ENCODE assay signal across 1 cellular context in the genomic region with DNA sequence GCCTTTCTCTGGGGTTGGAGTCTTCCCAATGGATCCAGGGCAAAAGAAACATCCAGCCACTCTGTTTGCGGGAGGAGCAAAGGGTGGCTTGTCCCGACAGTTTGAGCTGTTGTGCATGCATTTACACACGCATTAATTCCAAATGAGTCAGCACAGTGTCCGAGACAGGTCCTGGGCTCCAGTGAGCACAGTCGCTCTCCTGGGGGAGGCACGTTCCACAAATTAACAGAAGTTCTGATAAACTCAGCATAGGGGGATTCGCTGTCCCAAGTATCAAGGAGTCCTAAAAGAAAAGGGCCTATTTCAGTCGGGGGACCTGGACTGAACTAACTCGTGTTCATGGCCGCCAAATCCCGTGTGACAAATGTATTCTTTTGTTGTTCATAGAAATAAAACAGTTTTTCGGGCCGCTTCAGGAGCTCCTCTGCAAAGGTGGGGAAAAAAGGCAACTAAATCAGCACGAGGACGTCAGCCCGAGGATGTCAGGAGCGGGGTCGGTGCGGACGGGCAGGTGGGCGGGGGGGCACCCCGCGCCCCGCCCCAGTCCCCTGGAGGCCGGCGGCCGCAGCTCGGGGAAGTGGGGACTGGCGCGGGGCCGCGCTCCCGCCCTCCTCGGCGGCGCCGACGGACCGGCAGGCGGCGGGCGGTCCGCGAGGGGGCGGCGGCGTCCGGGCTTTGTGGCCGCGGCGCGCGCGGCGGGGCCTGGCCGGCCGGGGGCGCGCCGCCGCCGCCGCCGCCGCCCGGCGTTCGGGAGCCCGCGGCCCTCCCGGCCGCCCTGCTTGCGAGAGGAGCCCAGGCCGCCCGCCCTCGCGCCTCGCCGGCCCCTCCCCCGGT.
TF ChIP-seq lines count a peak whose summit lies in the region.

A gene with protein sequence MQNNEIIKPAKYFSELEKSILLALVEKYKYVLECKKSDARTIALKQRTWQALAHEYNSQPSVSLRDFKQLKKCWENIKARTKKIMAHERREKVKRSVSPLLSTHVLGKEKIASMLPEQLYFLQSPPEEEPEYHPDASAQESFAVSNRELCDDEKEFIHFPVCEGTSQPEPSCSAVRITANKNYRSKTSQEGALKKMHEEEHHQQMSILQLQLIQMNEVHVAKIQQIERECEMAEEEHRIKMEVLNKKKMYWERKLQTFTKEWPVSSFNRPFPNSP (plus strand): TSS at position 612 of the 834 bp plus-strand sequence. CDS start 14,796 bp downstream, outside the sequence.

TF ChIP-seq in K562, 482 proteins besides CTCF, POLR2A, EP300 and RAD21 (continued from another document and continues in another):
- TF ChIP-seq, protein P1, sequence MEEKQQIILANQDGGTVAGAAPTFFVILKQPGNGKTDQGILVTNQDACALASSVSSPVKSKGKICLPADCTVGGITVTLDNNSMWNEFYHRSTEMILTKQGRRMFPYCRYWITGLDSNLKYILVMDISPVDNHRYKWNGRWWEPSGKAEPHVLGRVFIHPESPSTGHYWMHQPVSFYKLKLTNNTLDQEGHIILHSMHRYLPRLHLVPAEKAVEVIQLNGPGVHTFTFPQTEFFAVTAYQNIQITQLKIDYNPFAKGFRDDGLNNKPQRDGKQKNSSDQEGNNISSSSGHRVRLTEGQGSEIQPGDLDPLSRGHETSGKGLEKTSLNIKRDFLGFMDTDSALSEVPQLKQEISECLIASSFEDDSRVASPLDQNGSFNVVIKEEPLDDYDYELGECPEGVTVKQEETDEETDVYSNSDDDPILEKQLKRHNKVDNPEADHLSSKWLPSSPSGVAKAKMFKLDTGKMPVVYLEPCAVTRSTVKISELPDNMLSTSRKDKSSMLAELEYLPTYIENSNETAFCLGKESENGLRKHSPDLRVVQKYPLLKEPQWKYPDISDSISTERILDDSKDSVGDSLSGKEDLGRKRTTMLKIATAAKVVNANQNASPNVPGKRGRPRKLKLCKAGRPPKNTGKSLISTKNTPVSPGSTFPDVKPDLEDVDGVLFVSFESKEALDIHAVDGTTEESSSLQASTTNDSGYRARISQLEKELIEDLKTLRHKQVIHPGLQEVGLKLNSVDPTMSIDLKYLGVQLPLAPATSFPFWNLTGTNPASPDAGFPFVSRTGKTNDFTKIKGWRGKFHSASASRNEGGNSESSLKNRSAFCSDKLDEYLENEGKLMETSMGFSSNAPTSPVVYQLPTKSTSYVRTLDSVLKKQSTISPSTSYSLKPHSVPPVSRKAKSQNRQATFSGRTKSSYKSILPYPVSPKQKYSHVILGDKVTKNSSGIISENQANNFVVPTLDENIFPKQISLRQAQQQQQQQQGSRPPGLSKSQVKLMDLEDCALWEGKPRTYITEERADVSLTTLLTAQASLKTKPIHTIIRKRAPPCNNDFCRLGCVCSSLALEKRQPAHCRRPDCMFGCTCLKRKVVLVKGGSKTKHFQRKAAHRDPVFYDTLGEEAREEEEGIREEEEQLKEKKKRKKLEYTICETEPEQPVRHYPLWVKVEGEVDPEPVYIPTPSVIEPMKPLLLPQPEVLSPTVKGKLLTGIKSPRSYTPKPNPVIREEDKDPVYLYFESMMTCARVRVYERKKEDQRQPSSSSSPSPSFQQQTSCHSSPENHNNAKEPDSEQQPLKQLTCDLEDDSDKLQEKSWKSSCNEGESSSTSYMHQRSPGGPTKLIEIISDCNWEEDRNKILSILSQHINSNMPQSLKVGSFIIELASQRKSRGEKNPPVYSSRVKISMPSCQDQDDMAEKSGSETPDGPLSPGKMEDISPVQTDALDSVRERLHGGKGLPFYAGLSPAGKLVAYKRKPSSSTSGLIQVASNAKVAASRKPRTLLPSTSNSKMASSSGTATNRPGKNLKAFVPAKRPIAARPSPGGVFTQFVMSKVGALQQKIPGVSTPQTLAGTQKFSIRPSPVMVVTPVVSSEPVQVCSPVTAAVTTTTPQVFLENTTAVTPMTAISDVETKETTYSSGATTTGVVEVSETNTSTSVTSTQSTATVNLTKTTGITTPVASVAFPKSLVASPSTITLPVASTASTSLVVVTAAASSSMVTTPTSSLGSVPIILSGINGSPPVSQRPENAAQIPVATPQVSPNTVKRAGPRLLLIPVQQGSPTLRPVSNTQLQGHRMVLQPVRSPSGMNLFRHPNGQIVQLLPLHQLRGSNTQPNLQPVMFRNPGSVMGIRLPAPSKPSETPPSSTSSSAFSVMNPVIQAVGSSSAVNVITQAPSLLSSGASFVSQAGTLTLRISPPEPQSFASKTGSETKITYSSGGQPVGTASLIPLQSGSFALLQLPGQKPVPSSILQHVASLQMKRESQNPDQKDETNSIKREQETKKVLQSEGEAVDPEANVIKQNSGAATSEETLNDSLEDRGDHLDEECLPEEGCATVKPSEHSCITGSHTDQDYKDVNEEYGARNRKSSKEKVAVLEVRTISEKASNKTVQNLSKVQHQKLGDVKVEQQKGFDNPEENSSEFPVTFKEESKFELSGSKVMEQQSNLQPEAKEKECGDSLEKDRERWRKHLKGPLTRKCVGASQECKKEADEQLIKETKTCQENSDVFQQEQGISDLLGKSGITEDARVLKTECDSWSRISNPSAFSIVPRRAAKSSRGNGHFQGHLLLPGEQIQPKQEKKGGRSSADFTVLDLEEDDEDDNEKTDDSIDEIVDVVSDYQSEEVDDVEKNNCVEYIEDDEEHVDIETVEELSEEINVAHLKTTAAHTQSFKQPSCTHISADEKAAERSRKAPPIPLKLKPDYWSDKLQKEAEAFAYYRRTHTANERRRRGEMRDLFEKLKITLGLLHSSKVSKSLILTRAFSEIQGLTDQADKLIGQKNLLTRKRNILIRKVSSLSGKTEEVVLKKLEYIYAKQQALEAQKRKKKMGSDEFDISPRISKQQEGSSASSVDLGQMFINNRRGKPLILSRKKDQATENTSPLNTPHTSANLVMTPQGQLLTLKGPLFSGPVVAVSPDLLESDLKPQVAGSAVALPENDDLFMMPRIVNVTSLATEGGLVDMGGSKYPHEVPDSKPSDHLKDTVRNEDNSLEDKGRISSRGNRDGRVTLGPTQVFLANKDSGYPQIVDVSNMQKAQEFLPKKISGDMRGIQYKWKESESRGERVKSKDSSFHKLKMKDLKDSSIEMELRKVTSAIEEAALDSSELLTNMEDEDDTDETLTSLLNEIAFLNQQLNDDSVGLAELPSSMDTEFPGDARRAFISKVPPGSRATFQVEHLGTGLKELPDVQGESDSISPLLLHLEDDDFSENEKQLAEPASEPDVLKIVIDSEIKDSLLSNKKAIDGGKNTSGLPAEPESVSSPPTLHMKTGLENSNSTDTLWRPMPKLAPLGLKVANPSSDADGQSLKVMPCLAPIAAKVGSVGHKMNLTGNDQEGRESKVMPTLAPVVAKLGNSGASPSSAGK (IDR thresholded peaks at IDR 0.05): peak; percentile 66
- TF ChIP-seq THRAP3 (IDR thresholded peaks at IDR 0.05; ENCODE audit: borderline replicate concordance) (no peak), MYC (IDR thresholded peaks at IDR 0.05; ENCODE audit: low read depth, low read length) (peak; percentile 73), MYC (CRISPR knock-in tag; IDR thresholded peaks at IDR 0.05; ENCODE audit: borderline replicate concordance, low read depth) (no peak), CXXC5 (CRISPR knock-in tag; IDR thresholded peaks at IDR 0.05) (peak; percentile 83), KAT7 (CRISPR knock-in tag; IDR thresholded peaks at IDR 0.05; ENCODE audit: borderline replicate concordance) (0 out of 2 replicates have a peak, but pooled peaks have one; percentile 68), ZFX (CRISPR knock-in tag; IDR thresholded peaks at IDR 0.05) (peak; percentile 73), ZNF589 (CRISPR knock-in tag; IDR thresholded peaks at IDR 0.05; ENCODE audit: low read depth) (peak; percentile 37; the same call in 1 of the 2 replicates), NBN (IDR thresholded peaks at IDR 0.05; ENCODE audit: low read depth) (0 out of 2 replicates have a peak, but pooled peaks have one; percentile 72)
- TF ChIP-seq, protein P2, sequence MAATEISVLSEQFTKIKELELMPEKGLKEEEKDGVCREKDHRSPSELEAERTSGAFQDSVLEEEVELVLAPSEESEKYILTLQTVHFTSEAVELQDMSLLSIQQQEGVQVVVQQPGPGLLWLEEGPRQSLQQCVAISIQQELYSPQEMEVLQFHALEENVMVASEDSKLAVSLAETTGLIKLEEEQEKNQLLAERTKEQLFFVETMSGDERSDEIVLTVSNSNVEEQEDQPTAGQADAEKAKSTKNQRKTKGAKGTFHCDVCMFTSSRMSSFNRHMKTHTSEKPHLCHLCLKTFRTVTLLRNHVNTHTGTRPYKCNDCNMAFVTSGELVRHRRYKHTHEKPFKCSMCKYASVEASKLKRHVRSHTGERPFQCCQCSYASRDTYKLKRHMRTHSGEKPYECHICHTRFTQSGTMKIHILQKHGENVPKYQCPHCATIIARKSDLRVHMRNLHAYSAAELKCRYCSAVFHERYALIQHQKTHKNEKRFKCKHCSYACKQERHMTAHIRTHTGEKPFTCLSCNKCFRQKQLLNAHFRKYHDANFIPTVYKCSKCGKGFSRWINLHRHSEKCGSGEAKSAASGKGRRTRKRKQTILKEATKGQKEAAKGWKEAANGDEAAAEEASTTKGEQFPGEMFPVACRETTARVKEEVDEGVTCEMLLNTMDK (IDR thresholded peaks at IDR 0.05; ENCODE audit: borderline replicate concordance, insufficient read depth, low read depth, low read length, poor library complexity, severe bottlenecking): peak; percentile 49
- TF ChIP-seq, protein P3, sequence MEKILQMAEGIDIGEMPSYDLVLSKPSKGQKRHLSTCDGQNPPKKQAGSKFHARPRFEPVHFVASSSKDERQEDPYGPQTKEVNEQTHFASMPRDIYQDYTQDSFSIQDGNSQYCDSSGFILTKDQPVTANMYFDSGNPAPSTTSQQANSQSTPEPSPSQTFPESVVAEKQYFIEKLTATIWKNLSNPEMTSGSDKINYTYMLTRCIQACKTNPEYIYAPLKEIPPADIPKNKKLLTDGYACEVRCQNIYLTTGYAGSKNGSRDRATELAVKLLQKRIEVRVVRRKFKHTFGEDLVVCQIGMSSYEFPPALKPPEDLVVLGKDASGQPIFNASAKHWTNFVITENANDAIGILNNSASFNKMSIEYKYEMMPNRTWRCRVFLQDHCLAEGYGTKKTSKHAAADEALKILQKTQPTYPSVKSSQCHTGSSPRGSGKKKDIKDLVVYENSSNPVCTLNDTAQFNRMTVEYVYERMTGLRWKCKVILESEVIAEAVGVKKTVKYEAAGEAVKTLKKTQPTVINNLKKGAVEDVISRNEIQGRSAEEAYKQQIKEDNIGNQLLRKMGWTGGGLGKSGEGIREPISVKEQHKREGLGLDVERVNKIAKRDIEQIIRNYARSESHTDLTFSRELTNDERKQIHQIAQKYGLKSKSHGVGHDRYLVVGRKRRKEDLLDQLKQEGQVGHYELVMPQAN (IDR thresholded peaks at IDR 0.05; ENCODE audit: borderline replicate concordance): peak; percentile 57; the same call in 1 of the 2 replicates
- TF ChIP-seq, protein P4, sequence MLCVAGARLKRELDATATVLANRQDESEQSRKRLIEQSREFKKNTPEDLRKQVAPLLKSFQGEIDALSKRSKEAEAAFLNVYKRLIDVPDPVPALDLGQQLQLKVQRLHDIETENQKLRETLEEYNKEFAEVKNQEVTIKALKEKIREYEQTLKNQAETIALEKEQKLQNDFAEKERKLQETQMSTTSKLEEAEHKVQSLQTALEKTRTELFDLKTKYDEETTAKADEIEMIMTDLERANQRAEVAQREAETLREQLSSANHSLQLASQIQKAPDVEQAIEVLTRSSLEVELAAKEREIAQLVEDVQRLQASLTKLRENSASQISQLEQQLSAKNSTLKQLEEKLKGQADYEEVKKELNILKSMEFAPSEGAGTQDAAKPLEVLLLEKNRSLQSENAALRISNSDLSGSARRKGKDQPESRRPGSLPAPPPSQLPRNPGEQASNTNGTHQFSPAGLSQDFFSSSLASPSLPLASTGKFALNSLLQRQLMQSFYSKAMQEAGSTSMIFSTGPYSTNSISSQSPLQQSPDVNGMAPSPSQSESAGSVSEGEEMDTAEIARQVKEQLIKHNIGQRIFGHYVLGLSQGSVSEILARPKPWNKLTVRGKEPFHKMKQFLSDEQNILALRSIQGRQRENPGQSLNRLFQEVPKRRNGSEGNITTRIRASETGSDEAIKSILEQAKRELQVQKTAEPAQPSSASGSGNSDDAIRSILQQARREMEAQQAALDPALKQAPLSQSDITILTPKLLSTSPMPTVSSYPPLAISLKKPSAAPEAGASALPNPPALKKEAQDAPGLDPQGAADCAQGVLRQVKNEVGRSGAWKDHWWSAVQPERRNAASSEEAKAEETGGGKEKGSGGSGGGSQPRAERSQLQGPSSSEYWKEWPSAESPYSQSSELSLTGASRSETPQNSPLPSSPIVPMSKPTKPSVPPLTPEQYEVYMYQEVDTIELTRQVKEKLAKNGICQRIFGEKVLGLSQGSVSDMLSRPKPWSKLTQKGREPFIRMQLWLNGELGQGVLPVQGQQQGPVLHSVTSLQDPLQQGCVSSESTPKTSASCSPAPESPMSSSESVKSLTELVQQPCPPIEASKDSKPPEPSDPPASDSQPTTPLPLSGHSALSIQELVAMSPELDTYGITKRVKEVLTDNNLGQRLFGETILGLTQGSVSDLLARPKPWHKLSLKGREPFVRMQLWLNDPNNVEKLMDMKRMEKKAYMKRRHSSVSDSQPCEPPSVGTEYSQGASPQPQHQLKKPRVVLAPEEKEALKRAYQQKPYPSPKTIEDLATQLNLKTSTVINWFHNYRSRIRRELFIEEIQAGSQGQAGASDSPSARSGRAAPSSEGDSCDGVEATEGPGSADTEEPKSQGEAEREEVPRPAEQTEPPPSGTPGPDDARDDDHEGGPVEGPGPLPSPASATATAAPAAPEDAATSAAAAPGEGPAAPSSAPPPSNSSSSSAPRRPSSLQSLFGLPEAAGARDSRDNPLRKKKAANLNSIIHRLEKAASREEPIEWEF (CRISPR knock-in tag; IDR thresholded peaks at IDR 0.05): 0 out of 2 replicates have a peak, but pooled peaks have one; percentile 12
- TF ChIP-seq, protein P5, sequence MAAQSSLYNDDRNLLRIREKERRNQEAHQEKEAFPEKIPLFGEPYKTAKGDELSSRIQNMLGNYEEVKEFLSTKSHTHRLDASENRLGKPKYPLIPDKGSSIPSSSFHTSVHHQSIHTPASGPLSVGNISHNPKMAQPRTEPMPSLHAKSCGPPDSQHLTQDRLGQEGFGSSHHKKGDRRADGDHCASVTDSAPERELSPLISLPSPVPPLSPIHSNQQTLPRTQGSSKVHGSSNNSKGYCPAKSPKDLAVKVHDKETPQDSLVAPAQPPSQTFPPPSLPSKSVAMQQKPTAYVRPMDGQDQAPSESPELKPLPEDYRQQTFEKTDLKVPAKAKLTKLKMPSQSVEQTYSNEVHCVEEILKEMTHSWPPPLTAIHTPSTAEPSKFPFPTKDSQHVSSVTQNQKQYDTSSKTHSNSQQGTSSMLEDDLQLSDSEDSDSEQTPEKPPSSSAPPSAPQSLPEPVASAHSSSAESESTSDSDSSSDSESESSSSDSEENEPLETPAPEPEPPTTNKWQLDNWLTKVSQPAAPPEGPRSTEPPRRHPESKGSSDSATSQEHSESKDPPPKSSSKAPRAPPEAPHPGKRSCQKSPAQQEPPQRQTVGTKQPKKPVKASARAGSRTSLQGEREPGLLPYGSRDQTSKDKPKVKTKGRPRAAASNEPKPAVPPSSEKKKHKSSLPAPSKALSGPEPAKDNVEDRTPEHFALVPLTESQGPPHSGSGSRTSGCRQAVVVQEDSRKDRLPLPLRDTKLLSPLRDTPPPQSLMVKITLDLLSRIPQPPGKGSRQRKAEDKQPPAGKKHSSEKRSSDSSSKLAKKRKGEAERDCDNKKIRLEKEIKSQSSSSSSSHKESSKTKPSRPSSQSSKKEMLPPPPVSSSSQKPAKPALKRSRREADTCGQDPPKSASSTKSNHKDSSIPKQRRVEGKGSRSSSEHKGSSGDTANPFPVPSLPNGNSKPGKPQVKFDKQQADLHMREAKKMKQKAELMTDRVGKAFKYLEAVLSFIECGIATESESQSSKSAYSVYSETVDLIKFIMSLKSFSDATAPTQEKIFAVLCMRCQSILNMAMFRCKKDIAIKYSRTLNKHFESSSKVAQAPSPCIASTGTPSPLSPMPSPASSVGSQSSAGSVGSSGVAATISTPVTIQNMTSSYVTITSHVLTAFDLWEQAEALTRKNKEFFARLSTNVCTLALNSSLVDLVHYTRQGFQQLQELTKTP (IDR thresholded peaks at IDR 0.05; ENCODE audit: low read depth in 1 of 2, partially characterized antibody in 2 of 2): peak in 1 of 2 experiments; percentile 39
- TF ChIP-seq, protein P6, sequence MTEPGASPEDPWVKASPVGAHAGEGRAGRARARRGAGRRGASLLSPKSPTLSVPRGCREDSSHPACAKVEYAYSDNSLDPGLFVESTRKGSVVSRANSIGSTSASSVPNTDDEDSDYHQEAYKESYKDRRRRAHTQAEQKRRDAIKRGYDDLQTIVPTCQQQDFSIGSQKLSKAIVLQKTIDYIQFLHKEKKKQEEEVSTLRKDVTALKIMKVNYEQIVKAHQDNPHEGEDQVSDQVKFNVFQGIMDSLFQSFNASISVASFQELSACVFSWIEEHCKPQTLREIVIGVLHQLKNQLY (CRISPR knock-in tag; conservative IDR thresholded peaks at IDR 0.05): no peak
